ENCODE assay signal across 11 cellular contexts in the genomic region with DNA sequence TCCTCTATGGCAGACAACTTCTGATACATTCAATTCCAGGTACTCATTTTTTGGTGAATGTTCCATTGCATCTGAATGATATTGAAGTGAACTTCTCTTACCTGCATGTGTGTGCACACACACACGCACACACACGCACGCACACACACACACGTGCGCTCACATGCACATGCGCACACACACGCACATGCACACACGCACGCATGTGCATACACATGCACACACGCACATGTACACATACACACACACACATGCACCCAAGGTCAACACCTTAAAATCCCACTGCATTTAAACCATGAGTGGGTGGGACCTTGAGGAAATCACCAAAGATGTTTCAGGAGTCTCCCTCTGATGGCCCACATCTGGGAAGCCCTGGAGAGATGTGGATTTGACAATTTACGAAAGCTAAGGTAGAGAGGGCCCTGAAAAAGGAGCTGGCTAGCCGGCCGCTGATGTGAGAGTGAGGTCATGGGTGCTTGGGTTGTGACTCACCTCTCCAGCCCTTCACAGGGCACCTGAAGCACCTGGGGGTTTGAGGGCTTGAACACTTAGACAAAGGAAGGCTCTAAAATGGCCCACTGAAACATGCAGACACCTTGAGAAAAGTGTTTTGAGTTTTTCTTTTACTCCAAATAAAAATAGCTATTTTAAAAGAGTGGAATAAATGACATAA.
"Had no signal": no experiment of that assay in that cellular context is flagged by ENCODE, and none has a peak within 500 bp of the region (broad histone marks: within the 10 kb centered on the region; RNA-seq: fewer than 3 reads in every experiment).

No MANE protein-coding gene starts in this region.

- H3K27me3 ChIP-seq: gastroesophageal sphincter had no signal

- H3K4me3 ChIP-seq: gastroesophageal sphincter had no signal

- DNase-seq: activated CD4-positive, CD25-positive, alpha-beta regulatory T cell treated with anti-CD3 and anti-CD28 coated beads, Interleukin-2, amount 50 U/mL, for 72 hours; activated naive CD4-positive, alpha-beta T cell treated with Interleukin-2 at 50 U/mL for 16 hours; activated T-cell treated with anti-CD3 and anti-CD28 coated beads for 4 hours; aorta; mesenchymal stem cell; natural killer cell; T-helper 9 cell had no signal

- H3K4me1 Mint-ChIP-seq: activated T-helper 17 cell treated with anti-CD3 and anti-CD28 coated beads, Interleukin-2, amount 50 U/mL, for 72 hours; natural killer cell; stimulated activated memory B cell treated with anti-CD40 and anti-IgM and Interleukin-4, amounts not matched to agents 10 μg/mL and 1 μg/mL and 100 μg/mL, for 72 hours had no signal

- H3K27ac ChIP-seq: gastroesophageal sphincter had no signal

- H3K4me3 Mint-ChIP-seq: activated T-helper 17 cell treated with anti-CD3 and anti-CD28 coated beads, Interleukin-2, amount 50 U/mL, for 72 hours; natural killer cell; stimulated activated memory B cell treated with anti-CD40 and anti-IgM and Interleukin-4, amounts not matched to agents 10 μg/mL and 1 μg/mL and 100 μg/mL, for 72 hours had no signal

- H3K9me3 ChIP-seq: gastroesophageal sphincter had no signal

- ATAC-seq: activated T-helper 17 cell treated with anti-CD3 and anti-CD28 coated beads, Interleukin-2, amount 50 U/mL, for 72 hours; gastroesophageal sphincter; left lobe of liver; stimulated activated memory B cell treated with anti-CD40 and anti-IgM and Interleukin-4, amounts not matched to agents 10 μg/mL and 1 μg/mL and 100 μg/mL, for 72 hours had no signal

- H3K27ac Mint-ChIP-seq: activated T-helper 17 cell treated with anti-CD3 and anti-CD28 coated beads, Interleukin-2, amount 50 U/mL, for 72 hours; natural killer cell; stimulated activated memory B cell treated with anti-CD40 and anti-IgM and Interleukin-4, amounts not matched to agents 10 μg/mL and 1 μg/mL and 100 μg/mL, for 72 hours had no signal

- H3K36me3 ChIP-seq: gastroesophageal sphincter had no signal

- H3K36me3 Mint-ChIP-seq: natural killer cell; stimulated activated memory B cell treated with anti-CD40 and anti-IgM and Interleukin-4, amounts not matched to agents 10 μg/mL and 1 μg/mL and 100 μg/mL, for 72 hours had no signal

- H3K9me3 Mint-ChIP-seq: activated T-helper 17 cell treated with anti-CD3 and anti-CD28 coated beads, Interleukin-2, amount 50 U/mL, for 72 hours; natural killer cell; stimulated activated memory B cell treated with anti-CD40 and anti-IgM and Interleukin-4, amounts not matched to agents 10 μg/mL and 1 μg/mL and 100 μg/mL, for 72 hours had no signal
